ENCODE assay signal across 10 cellular contexts in genomic region chr2:120825370-120826259, GRCh38.
DNase-seq lines count a peak whose midpoint lies in the region; ATAC-seq and TF ChIP-seq lines count a peak whose summit lies in the region.
"Had no signal": no experiment of that assay in that cellular context is flagged by ENCODE, and none has a peak within 500 bp of the region (broad histone marks: within the 10 kb centered on the region; RNA-seq: fewer than 3 reads in every experiment).

No MANE protein-coding gene starts in this region.

- 57 to 72% methylated on average over 4 to 13 of the region's 13 CpGs for WGBS in testis, 2 donors

- H3K27me3 ChIP-seq in testis, result no peaks in the 10 kb centered on the region
- H3K27me3 ChIP-seq: tibial nerve had no signal

- peak; percentile 32 for ATAC-seq in left colon
- ATAC-seq in GM18867 (IDR thresholded peaks at IDR 0.05; ENCODE audit: unreplicated experiment), result no peak

- intact Hi-C loops in left colon (cut with DNase I, micrococcal nuclease), result no loop called here
- intact Hi-C loops in testis (cut with DNase I; ENCODE audit: low total_unique reads), result no loop called here

- no peak for TF ChIP-seq POLR2A in testis (IDR thresholded peaks at IDR 0.05)

- H3K4me3 ChIP-seq in testis, result no peak overlapping the region
- H3K4me3 ChIP-seq: tibial nerve had no signal

- DNase-seq in NCI-H82 (lab: John Stamatoyannopoulos, UW), result peak; percentile 81
- no peak for DNase-seq in NCI-H82 treated with DMSO at 0.1 percent for 48 hours (lab: John Stamatoyannopoulos, UW; ENCODE audit: unreplicated experiment)
- peak; percentile 99 for DNase-seq in brain pericyte (ENCODE audit: low read depth, low spot score)
- peak; percentile 47 to 63 for DNase-seq in left colon
- DNase-seq in testis, result peak; percentile 58
- no peak for DNase-seq in activated CD4-positive, alpha-beta T cell treated with anti-CD3 and anti-CD28 coated beads, Interleukin-2, amount 50 U/mL, for 1 hour
- no peak for DNase-seq in NCI-H2227 treated with DMSO at 0.1 percent for 48 hours (lab: John Stamatoyannopoulos, UW)
- DNase-seq: effector memory CD4-positive, alpha-beta T cell had no signal

- H3K27ac ChIP-seq in testis, result no peak overlapping the region
- H3K27ac ChIP-seq: tibial nerve had no signal

- peaks cover 39% of the 10 kb centered on the region for H3K4me1 ChIP-seq in testis

- no peaks in the 10 kb centered on the region for H3K36me3 ChIP-seq in testis (ENCODE audit: low read depth, missing control alignments)
- H3K36me3 ChIP-seq: tibial nerve had no signal

- no peaks in the 10 kb centered on the region for H3K9me3 ChIP-seq in testis
- H3K9me3 ChIP-seq: tibial nerve had no signal

- TF ChIP-seq CTCF in testis (IDR thresholded peaks at IDR 0.05), result no peak

Comparison
In these comparisons a context has a peak if more than half of its experiments do, and no peak if none do; other contexts are left out.
1. DNase-seq: peak in NCI-H82 (single experiment), brain pericyte (single experiment), left colon (2 of 2) and testis (single experiment); none in NCI-H82 treated with DMSO at 0.1 percent for 48 hours (single experiment), activated CD4-positive, alpha-beta T cell treated with anti-CD3 and anti-CD28 coated beads, Interleukin-2, amount 50 U/mL, for 1 hour (single experiment) and NCI-H2227 treated with DMSO at 0.1 percent for 48 hours (single experiment).